In the genomic region with DNA sequence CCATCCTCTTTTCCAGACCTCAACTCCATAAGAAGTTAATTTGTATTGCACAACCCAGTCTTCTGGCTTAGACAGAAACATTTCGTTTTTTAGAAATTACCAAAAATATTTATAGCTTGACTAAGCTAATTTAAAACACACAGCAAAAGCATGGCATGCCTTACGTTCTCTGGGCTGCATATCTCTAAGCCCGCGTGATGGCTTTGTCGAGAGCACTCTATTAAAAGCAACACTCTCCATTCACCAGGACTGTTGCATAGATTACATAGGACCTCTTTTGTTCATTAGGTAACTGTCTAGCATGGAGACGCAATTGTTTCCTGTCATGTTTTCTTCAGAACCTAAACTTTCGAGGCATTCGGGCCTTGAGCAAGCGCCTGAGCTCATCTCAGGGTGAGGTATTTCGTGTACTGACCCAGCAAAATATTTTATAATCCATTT, we compare ENCODE assay signal across 23 cellular contexts.
A peak's percentile ranks its signal among the peaks of the same experiment; 100 is the strongest.
DNase-seq lines count a peak whose midpoint lies in the region; ATAC-seq lines count a peak whose summit lies in the region.
"Had no signal": no experiment of that assay in that cellular context is flagged by ENCODE, and none has a peak within 500 bp of the region (broad histone marks: within the 10 kb centered on the region; RNA-seq: fewer than 3 reads in every experiment).

No MANE protein-coding gene starts in this region.

- H3K27me3 ChIP-seq in HAP-1 (ENCODE audit: low read depth): no peaks in the 10 kb centered on the region
- H3K27me3 ChIP-seq: neutrophil, right lobe of liver, testis had no signal

- ATAC-seq in Right ventricle myocardium inferior: peak; percentile 49

- no peak overlapping the region for H3K4me3 ChIP-seq in HAP-1
- H3K4me3 ChIP-seq: right lobe of liver, testis had no signal

- no peaks in the 10 kb centered on the region for H3K36me3 ChIP-seq in HAP-1 (replicated peaks)
- H3K36me3 ChIP-seq: neutrophil, right lobe of liver had no signal

- intact Hi-C loops in Right ventricle myocardium inferior (cut with DNase I): loop anchor here (2.0 to 10.0 kb wide), 2 partner anchors 24 to 238 kb away; no protein-coding TSS in a partner anchor
- intact Hi-C loops in cardiac septum (cut with DNase I): loop anchor here (10.0 kb wide), 2 partner anchors 238 to 388 kb away; partner anchors contain the start of gene TENT5A

- DNase-seq in Right ventricle myocardium inferior (ENCODE audit: missing footprints) (no peak), cardiac septum (ENCODE audit: low spot score) (no peak), dedifferentiated amniotic fluid mesenchymal stem cell (ENCODE audit: extremely low spot score) (peak; percentile 87), iris pigment epithelial cell (ENCODE audit: low read depth) (peak; percentile 91), GM19240 (ENCODE audit: insufficient read length, low spot score) (no peak), islet precursor cell (no peak), ureter (ENCODE audit: low spot score) (no peak), HAP-1 (ENCODE audit: low spot score in 2 of 2) (no peak)
- DNase-seq: 8988T; activated CD4-positive, CD25-positive, alpha-beta regulatory T cell; amygdala; head of caudate nucleus; Kasumi-1; kidney; midbrain; NCI-H1417; NCI-H2171; NCI-H774; right lobe of liver; stimulated activated CD4-positive, alpha-beta T cell treated with anti-CD3 and anti-CD28 coated beads, Interleukin-2, amount 100 ng/mL, for 48 hours; T-helper 1 cell; testis had no signal

- no peaks in the 10 kb centered on the region for H3K9me3 ChIP-seq in HAP-1
- H3K9me3 ChIP-seq: neutrophil, right lobe of liver, testis had no signal

- in situ Hi-C loops in HAP-1 (cut with MboI; ENCODE audit: low sequenced_read_pairs): no loop called here

- no peaks in the 10 kb centered on the region; the same call in 1 of the 2 replicates for H3K4me1 ChIP-seq in HAP-1
- H3K4me1 ChIP-seq: right lobe of liver, testis had no signal

Comparison
In these comparisons a context has a peak if more than half of its experiments do, and no peak if none do; other contexts are left out.
1. DNase-seq: peak in dedifferentiated amniotic fluid mesenchymal stem cell (single experiment) and iris pigment epithelial cell (single experiment); none in Right ventricle myocardium inferior (single experiment), cardiac septum (single experiment), GM19240 (single experiment), islet precursor cell (single experiment), ureter (single experiment) and HAP-1 (0 of 2).